8 cellular contexts compared by ENCODE assay signal in genomic region chr3:129413687-129414506, GRCh38. TPM values are rescaled to one million over a fixed set of nuclear protein-coding genes. Genes with fewer than 3 reads are reported as not detected.
DNase-seq lines count a peak whose midpoint lies in the region; ATAC-seq and TF ChIP-seq lines count a peak whose summit lies in the region.

No MANE protein-coding gene starts in this region.

- DNase-seq in AG08396 (ENCODE audit: low spot score) (peak; percentile 85), HT-29 (ENCODE audit: low spot score) (peak; percentile 32), fibroblast of pulmonary artery (ENCODE audit: low read depth) (peak; percentile 97), Karpas-422 (no peak), NCI-H2107 treated with DMSO at 0.1 percent for 48 hours (lab: John Stamatoyannopoulos, UW; ENCODE audit: unreplicated experiment) (no peak), HK-2 (ENCODE audit: unreplicated experiment) (no peak)
- DNase-seq in CD8-positive, alpha-beta T cell: no peak

- no peaks in the 10 kb centered on the region for H3K9me3 ChIP-seq in Karpas-422 (ENCODE audit: low read length)
- no peaks in the 10 kb centered on the region for H3K9me3 ChIP-seq in CD8-positive, alpha-beta T cell (ENCODE audit: low read length)

- H3K4me2 ChIP-seq in Karpas-422 (ENCODE audit: low read depth, low read length, poor library complexity, severe bottlenecking): no peak overlapping the region

- no peaks in the 10 kb centered on the region for H3K27me3 ChIP-seq in Karpas-422 (ENCODE audit: low read length)
- H3K27me3 ChIP-seq in CD8-positive, alpha-beta T cell (ENCODE audit: insufficient read depth, low read length): no peaks in the 10 kb centered on the region

- peaks cover 3% of the 10 kb centered on the region for H3K27me3 Mint-ChIP-seq in CD8-positive, alpha-beta T cell (ENCODE audit: low read depth)

- no peaks in the 10 kb centered on the region for H3K36me3 ChIP-seq in Karpas-422 (ENCODE audit: insufficient read depth, low read length)
- no peaks in the 10 kb centered on the region for H3K36me3 ChIP-seq in CD8-positive, alpha-beta T cell (ENCODE audit: insufficient read depth, low read length)

- H3K9me2 ChIP-seq in Karpas-422 (replicated peaks; ENCODE audit: insufficient read depth, low read length): no peaks in the 10 kb centered on the region

- no peaks in the 10 kb centered on the region for H3K79me2 ChIP-seq in Karpas-422 (ENCODE audit: low read length)

- no peaks in the 10 kb centered on the region for H4K20me1 ChIP-seq in Karpas-422 (ENCODE audit: insufficient read depth, low read depth, low read length)

- H3K9me3 Mint-ChIP-seq in CD8-positive, alpha-beta T cell: no peaks in the 10 kb centered on the region

- intact Hi-C loops in CD8-positive, alpha-beta T cell (cut with DNase I, micrococcal nuclease): no loop called here

- H2AFZ ChIP-seq in Karpas-422 (ENCODE audit: low read length): no peak overlapping the region

- TF ChIP-seq CTCF in fibroblast of pulmonary artery (IDR thresholded peaks at IDR 0.05; ENCODE audit: low read length, missing control alignments): no peak
- TF ChIP-seq CTCF in CD8-positive, alpha-beta T cell (IDR thresholded peaks at IDR 0.05): no peak

- peaks cover 6% of the 10 kb centered on the region for H3K4me1 ChIP-seq in Karpas-422 (ENCODE audit: low read length)
- no peaks in the 10 kb centered on the region for H3K4me1 ChIP-seq in CD8-positive, alpha-beta T cell (ENCODE audit: insufficient read depth, low read length)

- no peak overlapping the region for H3K27ac Mint-ChIP-seq in CD8-positive, alpha-beta T cell

- no peaks in the 10 kb centered on the region for H3K4me1 Mint-ChIP-seq in CD8-positive, alpha-beta T cell (ENCODE audit: low read depth)

- no peak overlapping the region for H3K4me3 Mint-ChIP-seq in CD8-positive, alpha-beta T cell

- CTCF ChIA-PET in CD8-positive, alpha-beta T cell (lab: Charles Lee): no interaction called here

- H3K36me3 Mint-ChIP-seq in CD8-positive, alpha-beta T cell: no peaks in the 10 kb centered on the region

- no peak overlapping the region for H3K9ac ChIP-seq in Karpas-422 (ENCODE audit: low read length)

- ATAC-seq in GM21360 (IDR thresholded peaks at IDR 0.05; ENCODE audit: unreplicated experiment): peak; percentile 83
- ATAC-seq in CD8-positive, alpha-beta T cell: no peak

- no peak overlapping the region for H3K27ac ChIP-seq in Karpas-422 (ENCODE audit: low read length)
- no peak overlapping the region for H3K27ac ChIP-seq in CD8-positive, alpha-beta T cell (ENCODE audit: low read depth, low read length)

- H3K4me3 ChIP-seq in fibroblast of pulmonary artery (replicated peaks; ENCODE audit: low read depth, low read length): no peak overlapping the region
- no peak overlapping the region for H3K4me3 ChIP-seq in Karpas-422 (ENCODE audit: low read length)
- H3K4me3 ChIP-seq in CD8-positive, alpha-beta T cell (ENCODE audit: low read depth, low read length): no peak overlapping the region

- POLR2A ChIA-PET in CD8-positive, alpha-beta T cell (lab: Charles Lee): no interaction called here

RNA-seq across cellular contexts. Expression of gene EFCAB12, which starts 14.5 kb away (rescaled TPM):
- total RNA-seq in HT-29 (2014; rRNA removed; shearing (Covaris generic)): under 0.01 and 0.08 TPM in 2 replicates
- 0.04 TPM in 1 of 2 replicates, not detected in the other for total RNA-seq in Karpas-422 (2014; rRNA removed; shearing (Covaris generic); ENCODE audit: low replicate concordance)
- total RNA-seq in CD8-positive, alpha-beta T cell: 1 to 10 TPM; 2.3 to 3.1 TPM

RNA-seq across cellular contexts. Expression of gene MBD4, which starts 25.9 kb away (rescaled TPM):
- 19.9 and 21.1 TPM in 2 replicates for total RNA-seq in HT-29 (2014; rRNA removed; shearing (Covaris generic))
- 51.9 and 130 TPM in 2 replicates for total RNA-seq in Karpas-422 (2014; rRNA removed; shearing (Covaris generic); ENCODE audit: low replicate concordance)
- 10 to 100 TPM; 48.5 to 51.8 TPM for total RNA-seq in CD8-positive, alpha-beta T cell

RNA-seq across cellular contexts. Expression of gene IFT122, which starts 26.1 kb away (rescaled TPM):
- total RNA-seq in HT-29 (2014; rRNA removed; shearing (Covaris generic)): 19.7 and 24.0 TPM in 2 replicates
- 4.7 and 6.6 TPM in 2 replicates for total RNA-seq in Karpas-422 (2014; rRNA removed; shearing (Covaris generic); ENCODE audit: low replicate concordance)
- total RNA-seq in CD8-positive, alpha-beta T cell: 10 to 100 TPM; 14.7 to 16.9 TPM

Comparison
In these comparisons a context has a peak if more than half of its experiments do, and no peak if none do; other contexts are left out.
1. DNase-seq: peak in AG08396 (single experiment), HT-29 (single experiment) and fibroblast of pulmonary artery (single experiment); none in Karpas-422 (single experiment), NCI-H2107 treated with DMSO at 0.1 percent for 48 hours (single experiment), HK-2 (single experiment) and CD8-positive, alpha-beta T cell (0 of 7).